2 cellular contexts compared by ENCODE assay signal in genomic region chr12:69738351-69739286, GRCh38.
TF ChIP-seq lines count a peak whose summit lies in the region.

Gene RAB3IP, plus strand, starts transcription at chr12:69738860. Its CDS starts 16,549 bp downstream, at chr12:69755409.

TF ChIP-seq in IMR-90, 13 proteins besides CTCF, POLR2A, EP300 and RAD21 (continued from another document):
- no peak for TF ChIP-seq USF2 (IDR thresholded peaks at IDR 0.05; ENCODE audit: low read depth, low read length)
- no peak for TF ChIP-seq NFE2L2 (IDR thresholded peaks at IDR 0.05; ENCODE audit: low read depth, low read length)
- TF ChIP-seq MAFK (IDR thresholded peaks at IDR 0.05; ENCODE audit: low read depth, low read length): no peak
- TF ChIP-seq CHD1 (IDR thresholded peaks at IDR 0.05; ENCODE audit: low read depth, low read length): no peak
- TF ChIP-seq SMC3 (IDR thresholded peaks at IDR 0.05; ENCODE audit: low read depth, low read length): peak; percentile 22; the same call in 1 of the 2 replicates
- no peak for TF ChIP-seq BHLHE40 (IDR thresholded peaks at IDR 0.05; ENCODE audit: low read depth, low read length)
- no peak for TF ChIP-seq RFX5 (IDR thresholded peaks at IDR 0.05; ENCODE audit: low read depth, low read length)
- no peak for TF ChIP-seq CEBPB (IDR thresholded peaks at IDR 0.05; ENCODE audit: low read depth, low read length)
- TF ChIP-seq RCOR1 (IDR thresholded peaks at IDR 0.05; ENCODE audit: insufficient replicate concordance, low read length): no peak
- no peak for TF ChIP-seq ELK1 (IDR thresholded peaks at IDR 0.05; ENCODE audit: borderline replicate concordance, low read depth, low read length)
- peak; percentile 83; the same call in 1 of the 2 replicates for TF ChIP-seq MAZ (IDR thresholded peaks at IDR 0.05; ENCODE audit: borderline replicate concordance, low read depth, low read length)
- no peak for TF ChIP-seq MXI1 (IDR thresholded peaks at IDR 0.05; ENCODE audit: borderline replicate concordance, low read depth, low read length)

TF ChIP-seq in PFSK-1, 5 proteins besides CTCF, POLR2A, EP300 and RAD21 (continued from another document):
- no peak for TF ChIP-seq REST (IDR thresholded peaks at IDR 0.05; ENCODE audit: insufficient read depth in 1 of 2, low read depth in 2 of 2, low read length in 2 of 2)
- peak; percentile 11 for TF ChIP-seq FOXP2 (optimal IDR thresholded peaks at IDR 0.05; ENCODE audit: borderline replicate concordance, extremely low read depth, extremely low read length, insufficient read depth)
